Comparison of ENCODE assay signal across 9 cellular contexts in the genomic region with DNA sequence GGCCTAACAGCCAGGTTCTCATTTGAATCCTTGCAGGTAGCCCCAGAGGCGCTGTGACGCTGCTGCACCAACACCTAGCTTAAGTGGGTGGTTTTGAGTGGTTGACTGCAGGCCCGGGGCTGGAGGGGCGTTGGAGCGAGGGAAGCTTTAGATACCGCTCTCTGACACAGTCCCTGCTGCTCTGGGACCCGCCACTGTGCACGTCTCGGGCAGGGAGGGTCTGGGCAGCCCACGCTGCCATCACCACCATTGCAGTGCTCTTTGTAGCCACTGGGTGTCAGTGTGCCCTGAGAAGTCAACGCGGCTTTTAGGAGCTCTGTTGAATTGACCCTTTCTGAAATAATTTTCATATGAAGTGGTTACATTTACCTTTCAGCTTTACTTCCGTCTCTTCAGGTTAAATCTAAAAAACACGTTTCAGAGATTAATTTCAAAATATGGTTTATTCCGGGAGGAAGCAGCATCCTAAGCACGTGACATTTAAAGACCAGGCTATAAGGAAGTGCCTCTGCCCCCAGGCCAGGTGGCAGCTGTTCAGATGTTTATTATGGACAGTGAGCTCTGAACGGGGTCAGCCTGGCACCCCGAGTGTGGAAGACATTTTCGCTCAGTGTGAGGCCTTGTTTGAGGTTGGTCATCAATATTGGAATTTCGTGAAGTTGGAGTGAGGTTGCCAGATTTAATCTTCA. TPM values are rescaled to one million over a fixed set of nuclear protein-coding genes. Genes with fewer than 3 reads are reported as not detected.
DNase-seq lines count a peak whose midpoint lies in the region; ATAC-seq, FAIRE-seq and TF ChIP-seq lines count a peak whose summit lies in the region.
"Had no signal": no experiment of that assay in that cellular context is flagged by ENCODE, and none has a peak within 500 bp of the region (broad histone marks: within the 10 kb centered on the region; RNA-seq: fewer than 3 reads in every experiment).

No MANE protein-coding gene starts in this region.

- H3K4me1 Mint-ChIP-seq in Caco-2 (ENCODE audit: low read depth, unreplicated experiment): peaks cover 7% of the 10 kb centered on the region

- 18 to 84% methylated on average over 2 to 14 of the region's 20 CpGs for WGBS in gastroesophageal sphincter (ENCODE audit: low coverage in 1 of 2), 2 donors
- no CpG with 5 or more reads among the region's 20 CpGs for WGBS in trophoblast cell (ENCODE audit: extremely low coverage, insufficient coverage, insufficient read length)

- no peak overlapping the region for H3K4me3 Mint-ChIP-seq in Caco-2 (ENCODE audit: unreplicated experiment)

- no peaks in the 10 kb centered on the region for H3K9me3 Mint-ChIP-seq in Caco-2 (ENCODE audit: unreplicated experiment)

- H4K91ac ChIP-seq in trophoblast cell (ENCODE audit: low read depth, low read length): no peak overlapping the region

- H3K79me2 ChIP-seq in trophoblast cell (ENCODE audit: control insufficient read depth, insufficient read depth, low read length, poor library complexity): no peaks in the 10 kb centered on the region

- H3K4me1 ChIP-seq in Caco-2 (no peaks in the 10 kb centered on the region), gastroesophageal sphincter (peaks cover 0 to 10% (median 0%) of the 10 kb centered on the region in 3 donors), trophoblast cell (ENCODE audit: control insufficient read depth in 1 of 2, insufficient read depth in 2 of 2, low read length in 2 of 2) (peaks cover 0 to 2% of the 10 kb centered on the region in 2 experiments)

- H3K36me3 ChIP-seq in Caco-2 (ENCODE audit: control insufficient read depth, insufficient read depth, low read length) (peaks cover 2% of the 10 kb centered on the region; the same call in 1 of the 2 replicates), gastroesophageal sphincter (peaks cover 0 to 97% of the 10 kb centered on the region in 2 donors), trophoblast cell (ENCODE audit: control insufficient read depth in 1 of 2, insufficient read depth in 2 of 2, low read length in 2 of 2) (peaks cover 54 to 63% of the 10 kb centered on the region in 2 experiments)

- no peak overlapping the region for H3K27ac Mint-ChIP-seq in Caco-2 (ENCODE audit: unreplicated experiment)

- TF ChIP-seq EP300 in gastroesophageal sphincter (IDR thresholded peaks at IDR 0.05): no peak

- H3K27me3 ChIP-seq in Caco-2 (replicated peaks; ENCODE audit: control insufficient read depth, insufficient read depth, low read length): no peaks in the 10 kb centered on the region
- no peaks in the 10 kb centered on the region for H3K27me3 ChIP-seq in gastroesophageal sphincter
- no peaks in the 10 kb centered on the region for H3K27me3 ChIP-seq in trophoblast cell (ENCODE audit: insufficient read depth, low read length)

- no peak overlapping the region for H3K23ac ChIP-seq in trophoblast cell (ENCODE audit: low read length)

- H3K79me1 ChIP-seq in trophoblast cell (ENCODE audit: low read length): no peaks in the 10 kb centered on the region

- no peak overlapping the region for H4K12ac ChIP-seq in trophoblast cell (ENCODE audit: low read depth, low read length)

- POLR2A ChIA-PET in Caco-2 (lab: Charles Lee): no interaction called here

- H3K4me2 ChIP-seq in trophoblast cell (ENCODE audit: low read length): no peak overlapping the region

- no peak overlapping the region for H3K14ac ChIP-seq in trophoblast cell (ENCODE audit: low read length)

- TF ChIP-seq CTCF in Caco-2 (IDR thresholded peaks at IDR 0.05; ENCODE audit: insufficient read depth in 1 of 2, low read depth in 1 of 2, low read length in 1 of 2, severe bottlenecking in 1 of 2, unreplicated experiment in 1 of 2) (peak; percentile 91 to 96), gastroesophageal sphincter (IDR thresholded peaks at IDR 0.05) (peak; percentile 86 to 98 (median 95))

- no peak overlapping the region for H2AK5ac ChIP-seq in trophoblast cell (ENCODE audit: low read length)

- intact Hi-C loops in Caco-2 (cut with micrococcal nuclease; ENCODE audit: unreplicated experiment): loop anchor here (1.0 kb wide), 2 partner anchors 92 to 633 kb away; no protein-coding TSS in a partner anchor
- intact Hi-C loops in posterior vena cava (cut with DNase I): loop anchor here (2.0 to 10.0 kb wide), 3 partner anchors 92 to 634 kb away; no protein-coding TSS in a partner anchor

- CTCF ChIA-PET in Caco-2 (lab: Charles Lee): interaction anchor here (0.5 to 2.7 kb wide), 16 partner anchors 14 to 633 kb away, joined by 3 to 90 read pairs (median 4); no protein-coding TSS in a partner anchor

- no peaks in the 10 kb centered on the region for H3K9me3 ChIP-seq in Caco-2
- no peaks in the 10 kb centered on the region for H3K9me3 ChIP-seq in gastroesophageal sphincter
- H3K9me3 ChIP-seq in trophoblast cell (ENCODE audit: insufficient read depth, low read depth, low read length): no peaks in the 10 kb centered on the region

- H3K4me3 ChIP-seq in Caco-2 (ENCODE audit: low read depth, low read length) (no peak overlapping the region), gastroesophageal sphincter (no peak overlapping the region), trophoblast cell (ENCODE audit: low read depth, low read length) (no peak overlapping the region)

- no TSS peak for BruUV-seq in Caco-2 (replicated peaks; lab: Mats Ljungman, UMichigan)

- FAIRE-seq in urothelium cell line (lab: Jason Lieb, UNC): peak; percentile 40
- FAIRE-seq: TTC549 had no signal

- no peak for TF ChIP-seq POLR2A in gastroesophageal sphincter (IDR thresholded peaks at IDR 0.05)

- H3K36me3 Mint-ChIP-seq in Caco-2 (ENCODE audit: insufficient read depth, unreplicated experiment): peaks cover 74% of the 10 kb centered on the region

- ATAC-seq in gastroesophageal sphincter: peak; percentile 66

- no peak overlapping the region for H3K4ac ChIP-seq in trophoblast cell (ENCODE audit: low read depth, low read length)

- DNase-seq in Caco-2 (peak; percentile 48 to 64), HUDEP-2 (lab: John Stamatoyannopoulos, UW; ENCODE audit: unreplicated experiment in 76 of 76) (peak in 51 of 76 experiments; percentile 1 to 57 (median 29)), SHP77 (lab: John Stamatoyannopoulos, UW) (peak; percentile 35 to 39), trophoblast cell (peak; percentile 37 to 73), urothelium cell line (ENCODE audit: low spot score) (peak; percentile 77), posterior vena cava (ENCODE audit: low spot score) (no peak)
- DNase-seq in activated naive CD4-positive, alpha-beta T cell (lab: John Stamatoyannopoulos, UW): peak in 3 of 4 experiments; percentile 20 to 49 (median 21)

- H3K18ac ChIP-seq in trophoblast cell (ENCODE audit: low read length): no peak overlapping the region

- no peak overlapping the region for H3K27ac ChIP-seq in gastroesophageal sphincter
- no peak overlapping the region for H3K27ac ChIP-seq in trophoblast cell (ENCODE audit: low read depth, low read length)

- no peak overlapping the region for H2BK12ac ChIP-seq in trophoblast cell (ENCODE audit: low read length)

- no peak overlapping the region for H2BK5ac ChIP-seq in trophoblast cell (ENCODE audit: low read depth, low read length, poor library complexity)

- H4K8ac ChIP-seq in trophoblast cell (ENCODE audit: low read depth, low read length): no peak overlapping the region

- no peak overlapping the region for H2BK120ac ChIP-seq in trophoblast cell (ENCODE audit: insufficient read depth, low read length, poor library complexity)

- no peak overlapping the region for H3K9ac ChIP-seq in trophoblast cell (ENCODE audit: low read length)

- H2AFZ ChIP-seq in trophoblast cell (ENCODE audit: insufficient read depth, low read length, poor library complexity): no peak overlapping the region

- no peaks in the 10 kb centered on the region for H3K27me3 Mint-ChIP-seq in Caco-2 (ENCODE audit: insufficient read depth, unreplicated experiment)

RNA-seq across cellular contexts. Expression of gene PARVB, which starts 30.9 kb away (rescaled TPM):
- total RNA-seq in Caco-2 (2022) (26.8 and 28.8 TPM in 2 replicates), gastroesophageal sphincter (10 to 100 TPM; 32.1 to 61.9 (median 41.9) TPM), posterior vena cava (10 to 100 TPM; 49.6 to 51.1 TPM)
- polyA plus RNA-seq in trophoblast cell (2013): 0.94 and 1.00 TPM in 2 replicates

RNA-seq across cellular contexts. Expression of gene SAMM50, which starts 38.0 kb away (rescaled TPM):
- total RNA-seq in Caco-2 (2022) (59.9 and 66.4 TPM in 2 replicates), gastroesophageal sphincter (10 to 100 TPM; 19.8 to 33.4 (median 31.6) TPM), posterior vena cava (10 to 100 TPM; 20.8 to 25.6 TPM)
- 32.3 and 33.1 TPM in 2 replicates for polyA plus RNA-seq in trophoblast cell (2013)
